In the genomic region with DNA sequence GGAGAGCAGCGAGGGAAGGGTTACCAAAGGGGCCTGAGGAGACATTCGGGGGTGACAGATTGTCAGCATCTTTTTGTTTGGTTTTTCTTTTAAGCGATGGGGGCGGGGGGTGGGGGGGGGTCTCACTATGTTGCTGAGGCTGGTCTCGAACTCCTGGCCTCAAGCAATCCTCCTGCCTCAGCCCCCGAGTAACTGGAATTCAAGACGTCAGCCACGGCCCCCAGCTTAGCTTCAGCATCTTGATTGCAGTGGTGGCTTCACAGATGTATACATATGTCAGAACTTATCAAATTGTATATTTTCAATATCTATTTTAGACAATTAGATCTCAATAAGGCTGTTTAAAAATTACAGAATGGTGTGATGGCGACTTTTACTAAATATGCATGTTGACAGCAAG, we compare ENCODE assay signal across 16 cellular contexts. TPM values are rescaled to one million over a fixed set of nuclear protein-coding genes. Genes with fewer than 3 reads are reported as not detected.
A peak's percentile ranks its signal among the peaks of the same experiment; 100 is the strongest.
DNase-seq lines count a peak whose midpoint lies in the region; FAIRE-seq and TF ChIP-seq lines count a peak whose summit lies in the region.
"Had no signal": no experiment of that assay in that cellular context is flagged by ENCODE, and none has a peak within 500 bp of the region (broad histone marks: within the 10 kb centered on the region; RNA-seq: fewer than 3 reads in every experiment).

No MANE protein-coding gene starts in this region.

- no peak for DNase-seq in T-helper 1 cell
- DNase-seq in spleen, result peak; percentile 59
- no peak for DNase-seq in occipital lobe (lab: John Stamatoyannopoulos, UW)
- no peak for DNase-seq in SW480 (ENCODE audit: low spot score)
- no peak for DNase-seq in GM19239 (ENCODE audit: insufficient read length, low spot score)
- DNase-seq: NCI-H2107, SW 1271, testis had no signal

- no peaks in the 10 kb centered on the region for H3K9me3 Mint-ChIP-seq in T-helper 1 cell treated with Interleukin-12 subunit alpha and Interleukin-12 subunit beta and Interleukin-4 antibody, amounts not matched to agents 30 μg/mL and 1 μg/mL, for 36 hours
- H3K9me3 Mint-ChIP-seq in dendritic cell treated with granulocyte-macrophage colony-stimulating factor and Interleukin-4, amounts not matched to agents 40 ng/mL and 50 ng/mL, for 4 days, result no peaks in the 10 kb centered on the region

- H3K9me3 ChIP-seq in OCI-LY3 (ENCODE audit: insufficient read depth, low read length) (no peaks in the 10 kb centered on the region), spleen (no peaks in the 10 kb centered on the region)
- H3K9me3 ChIP-seq: testis had no signal

- peak overlapping the region; percentile 95 for H3K9ac ChIP-seq in OCI-LY3 (ENCODE audit: low read length)
- H3K9ac ChIP-seq: KMS-11 had no signal

- peak overlapping the region; percentile 93 for H3K4me2 ChIP-seq in OCI-LY3 (ENCODE audit: low read length)
- H3K4me2 ChIP-seq: KMS-11 had no signal

- H3K27me3 Mint-ChIP-seq in T-helper 1 cell treated with Interleukin-12 subunit alpha and Interleukin-12 subunit beta and Interleukin-4 antibody, amounts not matched to agents 30 μg/mL and 1 μg/mL, for 36 hours (ENCODE audit: low read depth), result no peaks in the 10 kb centered on the region
- H3K27me3 Mint-ChIP-seq in dendritic cell treated with granulocyte-macrophage colony-stimulating factor and Interleukin-4, amounts not matched to agents 40 ng/mL and 50 ng/mL, for 4 days, result peaks cover 7% of the 10 kb centered on the region

- no peak for FAIRE-seq in GM19239 (lab: Jason Lieb, UNC)
- FAIRE-seq: D721Med had no signal

- H3K79me2 ChIP-seq in OCI-LY3 (ENCODE audit: low read length), result 0 out of 2 replicates have a peak, but pooled peaks cover 2% of the 10 kb centered on the region

- no peak overlapping the region for H2AFZ ChIP-seq in OCI-LY3 (ENCODE audit: low read depth, low read length)

- 64 to 79% (median 76%) methylated on average over 9 of the region's 9 CpGs for WGBS in spleen, 5 donors

- TF ChIP-seq CTCF in OCI-LY3 (IDR thresholded peaks at IDR 0.05; ENCODE audit: low read depth, low read length), result no peak
- TF ChIP-seq CTCF in spleen (IDR thresholded peaks at IDR 0.05 in 8 of 11, conservative IDR thresholded peaks at IDR 0.05 in 3 of 11), result no peak

- H3K27ac Mint-ChIP-seq in T-helper 1 cell treated with Interleukin-12 subunit alpha and Interleukin-12 subunit beta and Interleukin-4 antibody, amounts not matched to agents 30 μg/mL and 1 μg/mL, for 36 hours, result peak overlapping the region; percentile 97
- H3K27ac Mint-ChIP-seq in dendritic cell treated with granulocyte-macrophage colony-stimulating factor and Interleukin-4, amounts not matched to agents 40 ng/mL and 50 ng/mL, for 4 days, result peak overlapping the region; percentile 43

- intact Hi-C loops in dendritic cell treated with granulocyte-macrophage colony-stimulating factor and Interleukin-4, amounts not matched to agents 40 ng/mL and 50 ng/mL, for 4 days (cut with micrococcal nuclease), result no loop called here
- intact Hi-C loops in spleen (cut with DNase I; ENCODE audit: low total_unique reads), result no loop called here

- H3K4me1 ChIP-seq in OCI-LY3 (ENCODE audit: low read length), result peaks cover 70% of the 10 kb centered on the region
- peaks cover 0 to 46% (median 31%) of the 10 kb centered on the region in 6 donors for H3K4me1 ChIP-seq in spleen

- H3K36me3 Mint-ChIP-seq in T-helper 1 cell treated with Interleukin-12 subunit alpha and Interleukin-12 subunit beta and Interleukin-4 antibody, amounts not matched to agents 30 μg/mL and 1 μg/mL, for 36 hours (ENCODE audit: low read depth), result no peaks in the 10 kb centered on the region
- no peaks in the 10 kb centered on the region for H3K36me3 Mint-ChIP-seq in dendritic cell treated with granulocyte-macrophage colony-stimulating factor and Interleukin-4, amounts not matched to agents 40 ng/mL and 50 ng/mL, for 4 days (ENCODE audit: low read depth)

- H3K36me3 ChIP-seq in OCI-LY3 (replicated peaks; ENCODE audit: low read depth, low read length) (no peaks in the 10 kb centered on the region), spleen (no peaks in the 10 kb centered on the region)

- no peaks in the 10 kb centered on the region for H4K20me1 ChIP-seq in OCI-LY3 (ENCODE audit: insufficient read depth, low read length)

- H3K27ac ChIP-seq in OCI-LY3 (ENCODE audit: low read length), result peak overlapping the region; percentile 99
- H3K27ac ChIP-seq in spleen, result peak overlapping the region; percentile 63 to 87 (median 84)
- H3K27ac ChIP-seq: 22Rv1, KMS-11, testis had no signal

- no peak for TF ChIP-seq POLR2A in spleen (IDR thresholded peaks at IDR 0.05)

- peak overlapping the region; percentile 28 for H3K4me3 Mint-ChIP-seq in T-helper 1 cell treated with Interleukin-12 subunit alpha and Interleukin-12 subunit beta and Interleukin-4 antibody, amounts not matched to agents 30 μg/mL and 1 μg/mL, for 36 hours
- H3K4me3 Mint-ChIP-seq in dendritic cell treated with granulocyte-macrophage colony-stimulating factor and Interleukin-4, amounts not matched to agents 40 ng/mL and 50 ng/mL, for 4 days, result no peak overlapping the region

- H3K4me1 Mint-ChIP-seq in T-helper 1 cell treated with Interleukin-12 subunit alpha and Interleukin-12 subunit beta and Interleukin-4 antibody, amounts not matched to agents 30 μg/mL and 1 μg/mL, for 36 hours (ENCODE audit: low read depth), result peaks cover 54% of the 10 kb centered on the region
- peaks cover 20% of the 10 kb centered on the region for H3K4me1 Mint-ChIP-seq in dendritic cell treated with granulocyte-macrophage colony-stimulating factor and Interleukin-4, amounts not matched to agents 40 ng/mL and 50 ng/mL, for 4 days (ENCODE audit: low read depth)

- H3K27me3 ChIP-seq in OCI-LY3 (ENCODE audit: low read depth, low read length) (no peaks in the 10 kb centered on the region), spleen (replicated peaks in 1 of 7) (no peaks in the 10 kb centered on the region)
- H3K27me3 ChIP-seq: testis had no signal

- H3K4me3 ChIP-seq in OCI-LY3 (ENCODE audit: low read length) (peak overlapping the region; percentile 71), spleen (peak overlapping the region in 1 of 8 donors; percentile 48)
- H3K4me3 ChIP-seq: testis had no signal

RNA-seq across cellular contexts. Expression of gene ZDHHC19, which starts 30.9 kb away (rescaled TPM):
- total RNA-seq in spleen (10 to 100 TPM in 3 of 7 donors, 1 to 10 TPM in 3, under 1 TPM in 1; 0.79 to 44.6 (median 7.9) TPM), occipital lobe (not detected)
- polyA plus RNA-seq in spleen, result 10 to 100 TPM in 1 of 3 donors, 1 to 10 TPM in 2; 3.2 to 15.4 (median 6.2) TPM
- total RNA-seq: activated CD8-positive, alpha-beta memory T cell treated with anti-CD3 and anti-CD28 coated beads for 36 hours; epithelial cell of proximal tubule had no signal

RNA-seq across cellular contexts. Expression of gene SLC51A, which starts 36.0 kb away (rescaled TPM):
- total RNA-seq in spleen, result 10 to 100 TPM in 1 of 7 donors, 1 to 10 TPM in 6; 2.0 to 14.6 (median 4.1) TPM
- polyA plus RNA-seq in spleen, result 1 to 10 TPM in 1 of 3 donors, under 1 TPM in 2; 0.30 to 1.1 (median 0.54) TPM
- total RNA-seq in occipital lobe, result not detected
- total RNA-seq: activated CD8-positive, alpha-beta memory T cell treated with anti-CD3 and anti-CD28 coated beads for 36 hours had no signal
